12 cellular contexts compared by ENCODE assay signal in the genomic region with DNA sequence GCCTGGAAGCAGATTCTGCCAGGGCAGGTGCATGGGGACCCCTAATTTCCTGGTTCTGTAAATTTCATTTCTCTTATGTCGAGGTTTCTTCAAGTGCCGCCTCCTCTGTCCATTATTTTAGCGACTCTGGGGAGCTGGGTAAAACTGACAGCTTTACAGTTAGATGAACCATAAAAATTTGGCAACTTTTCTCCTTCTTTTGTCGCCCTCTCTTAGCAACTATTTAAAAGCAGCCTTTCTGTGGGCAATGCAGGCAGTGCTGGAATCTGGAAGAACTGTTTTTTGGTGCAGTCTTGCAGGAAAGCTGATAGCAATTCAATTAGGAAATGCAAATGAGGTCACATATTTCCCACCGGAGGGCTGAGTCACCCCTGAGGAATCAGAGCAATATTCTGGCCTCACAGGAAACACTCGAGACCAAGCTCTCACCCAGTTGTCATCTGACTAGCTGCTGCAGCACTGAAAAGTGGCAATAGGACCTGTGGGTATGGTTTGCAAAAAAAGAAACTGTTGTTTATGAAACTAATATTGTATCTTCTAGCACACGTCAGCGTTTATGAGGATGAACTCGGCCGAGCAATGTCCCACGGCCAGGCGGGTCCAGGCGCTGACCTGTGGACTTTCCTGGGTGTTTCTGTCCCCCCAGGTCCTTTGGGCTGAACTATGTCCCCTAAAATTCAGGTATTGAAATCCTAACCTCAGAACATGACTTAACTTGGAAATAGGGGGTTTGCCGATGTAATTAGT.
DNase-seq lines count a peak whose midpoint lies in the region; ATAC-seq, FAIRE-seq and TF ChIP-seq lines count a peak whose summit lies in the region.
"Had no signal": no experiment of that assay in that cellular context is flagged by ENCODE, and none has a peak within 500 bp of the region (broad histone marks: within the 10 kb centered on the region; RNA-seq: fewer than 3 reads in every experiment).

No MANE protein-coding gene starts in this region.

- ATAC-seq in GM18505 (IDR thresholded peaks at IDR 0.05; ENCODE audit: unreplicated experiment), result no peak
- no peak for ATAC-seq in body of pancreas
- ATAC-seq in GM18867 (IDR thresholded peaks at IDR 0.05; ENCODE audit: unreplicated experiment), result no peak

- intact Hi-C loops in body of pancreas (cut with DNase I), result no loop called here

- peaks cover 0 to 3% of the 10 kb centered on the region in 2 donors for H3K27me3 ChIP-seq in body of pancreas

- POLR2A ChIA-PET in HEK293 (lab: Yijun Ruan, JAX), result no interaction called here

- TF ChIP-seq CTCF in HEK293 (tag by site-specific recombination; IDR thresholded peaks at IDR 0.05) (no peak), body of pancreas (IDR thresholded peaks at IDR 0.05) (no peak)

- H3K36me3 ChIP-seq in HEK293 (ENCODE audit: control insufficient read depth in 2 of 2, insufficient read depth in 1 of 2, low read length in 2 of 2), result no peaks in the 10 kb centered on the region
- H3K36me3 ChIP-seq in body of pancreas (replicated peaks in 1 of 2; ENCODE audit: insufficient read depth in 1 of 2, low read depth in 2 of 2), result no peaks in the 10 kb centered on the region

- CTCF ChIA-PET in HEK293 (lab: Yijun Ruan, JAX), result no interaction called here

- peak; percentile 96 for DNase-seq in astrocyte of the hippocampus (ENCODE audit: low read depth, low spot score)
- DNase-seq in iPS-NIHi7 (ENCODE audit: extremely low spot score), result peak; percentile 45
- DNase-seq in urothelium cell line (ENCODE audit: low spot score), result peak; percentile 66
- DNase-seq in body of pancreas, result no peak
- DNase-seq: activated B cell treated with CpG ODN at 0.5 μM for 24 hours; activated effector memory CD4-positive, alpha-beta T cell treated with anti-CD3 and anti-CD28 coated beads, Interleukin-2, amount 50 U/mL, for 16 hours; GF-D8; NCI-H187 treated with DMSO at 0.1 percent for 48 hours had no signal

- H3K4me3 ChIP-seq in HEK293 (ENCODE audit: low read depth, low read length) (no peak overlapping the region), body of pancreas (no peak overlapping the region)

- H3K4me1 ChIP-seq in HEK293 (ENCODE audit: control insufficient read depth, insufficient read depth, low read length) (no peaks in the 10 kb centered on the region), body of pancreas (no peaks in the 10 kb centered on the region)
- H3K4me1 ChIP-seq: parathyroid adenoma had no signal

- H3K27ac ChIP-seq in HEK293 (ENCODE audit: extremely low read depth, low read depth, low read length), result no peak overlapping the region
- no peak overlapping the region for H3K27ac ChIP-seq in body of pancreas
- H3K27ac ChIP-seq: parathyroid adenoma had no signal

- no peak for FAIRE-seq in urothelium cell line (lab: Jason Lieb, UNC)

- H3K9me3 ChIP-seq in HEK293 (ENCODE audit: control insufficient read depth, insufficient read depth, low read depth, low read length) (no peaks in the 10 kb centered on the region; the same call in 1 of the 2 replicates), body of pancreas (peaks cover 0 to 24% (median 0%) of the 10 kb centered on the region in 3 donors)

- TF ChIP-seq POLR2A in GM18505 (IDR thresholded peaks at IDR 0.05; ENCODE audit: borderline replicate concordance, extremely low read depth, insufficient read depth, insufficient read length), result no peak
- no peak for TF ChIP-seq POLR2A in body of pancreas (IDR thresholded peaks at IDR 0.05)

- WGBS in body of pancreas, 2 donors, result 58 to 63% methylated on average over 14 of the region's 14 CpGs

TF ChIP-seq in HEK293, 187 proteins besides CTCF, POLR2A, EP300 and RAD21:
- TF ChIP-seq SCRT2 (tag by site-specific recombination; IDR thresholded peaks at IDR 0.05) (peak; percentile 40), ZNF530 (tag by site-specific recombination; IDR thresholded peaks at IDR 0.05; ENCODE audit: low read depth) (no peak), ZFP37 (tag by site-specific recombination; IDR thresholded peaks at IDR 0.05) (no peak), ZNF510 (tag by site-specific recombination; IDR thresholded peaks at IDR 0.05; ENCODE audit: insufficient replicate concordance) (no peak), ZNF221 (tag by site-specific recombination; IDR thresholded peaks at IDR 0.05; ENCODE audit: borderline replicate concordance) (no peak), BCL11A (tag by site-specific recombination; IDR thresholded peaks at IDR 0.05; ENCODE audit: low read depth) (no peak), ZNF311 (tag by site-specific recombination; IDR thresholded peaks at IDR 0.05; ENCODE audit: borderline replicate concordance) (no peak), ZNF549 (tag by site-specific recombination; IDR thresholded peaks at IDR 0.05) (no peak), TRIM28 (IDR thresholded peaks at IDR 0.05; ENCODE audit: borderline replicate concordance, low read length) (no peak), PRDM4 (tag by site-specific recombination; IDR thresholded peaks at IDR 0.05) (no peak), ZNF629 (tag by site-specific recombination; IDR thresholded peaks at IDR 0.05) (0 out of 2 replicates have a peak, but pooled peaks have one; percentile 41), ZNF571 (tag by site-specific recombination; IDR thresholded peaks at IDR 0.05) (no peak)
- TF ChIP-seq, protein P1, sequence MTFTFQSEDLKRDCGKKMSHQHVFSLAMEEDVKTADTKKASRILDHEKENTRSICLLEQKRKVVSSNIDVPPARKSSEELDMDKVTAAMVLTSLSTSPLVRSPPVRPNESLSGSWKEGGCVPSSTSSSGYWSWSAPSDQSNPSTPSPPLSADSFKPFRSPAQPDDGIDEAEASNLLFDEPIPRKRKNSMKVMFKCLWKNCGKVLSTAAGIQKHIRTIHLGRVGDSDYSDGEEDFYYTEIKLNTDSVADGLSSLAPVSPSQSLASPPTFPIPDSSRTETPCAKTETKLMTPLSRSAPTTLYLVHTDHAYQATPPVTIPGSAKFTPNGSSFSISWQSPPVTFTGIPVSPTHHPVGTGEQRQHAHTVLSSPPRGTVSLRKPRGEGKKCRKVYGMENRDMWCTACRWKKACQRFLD (tag by site-specific recombination; IDR thresholded peaks at IDR 0.05), result no peak
- TF ChIP-seq, protein P2, sequence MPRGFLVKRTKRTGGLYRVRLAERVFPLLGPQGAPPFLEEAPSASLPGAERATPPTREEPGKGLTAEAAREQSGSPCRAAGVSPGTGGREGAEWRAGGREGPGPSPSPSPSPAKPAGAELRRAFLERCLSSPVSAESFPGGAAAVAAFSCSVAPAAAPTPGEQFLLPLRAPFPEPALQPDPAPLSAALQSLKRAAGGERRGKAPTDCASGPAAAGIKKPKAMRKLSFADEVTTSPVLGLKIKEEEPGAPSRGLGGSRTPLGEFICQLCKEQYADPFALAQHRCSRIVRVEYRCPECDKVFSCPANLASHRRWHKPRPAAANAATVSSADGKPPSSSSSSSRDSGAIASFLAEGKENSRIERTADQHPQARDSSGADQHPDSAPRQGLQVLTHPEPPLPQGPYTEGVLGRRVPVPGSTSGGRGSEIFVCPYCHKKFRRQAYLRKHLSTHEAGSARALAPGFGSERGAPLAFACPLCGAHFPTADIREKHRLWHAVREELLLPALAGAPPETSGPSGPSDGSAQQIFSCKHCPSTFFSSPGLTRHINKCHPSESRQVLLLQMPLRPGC (tag by site-specific recombination; IDR thresholded peaks at IDR 0.05), result peak; percentile 36; the same call in 1 of the 2 replicates

Comparison
In these comparisons a context has a peak if more than half of its experiments do, and no peak if none do; other contexts are left out.
1. DNase-seq: peak in astrocyte of the hippocampus (single experiment), iPS-NIHi7 (single experiment) and urothelium cell line (single experiment); none in body of pancreas (0 of 4).